In the genomic region with DNA sequence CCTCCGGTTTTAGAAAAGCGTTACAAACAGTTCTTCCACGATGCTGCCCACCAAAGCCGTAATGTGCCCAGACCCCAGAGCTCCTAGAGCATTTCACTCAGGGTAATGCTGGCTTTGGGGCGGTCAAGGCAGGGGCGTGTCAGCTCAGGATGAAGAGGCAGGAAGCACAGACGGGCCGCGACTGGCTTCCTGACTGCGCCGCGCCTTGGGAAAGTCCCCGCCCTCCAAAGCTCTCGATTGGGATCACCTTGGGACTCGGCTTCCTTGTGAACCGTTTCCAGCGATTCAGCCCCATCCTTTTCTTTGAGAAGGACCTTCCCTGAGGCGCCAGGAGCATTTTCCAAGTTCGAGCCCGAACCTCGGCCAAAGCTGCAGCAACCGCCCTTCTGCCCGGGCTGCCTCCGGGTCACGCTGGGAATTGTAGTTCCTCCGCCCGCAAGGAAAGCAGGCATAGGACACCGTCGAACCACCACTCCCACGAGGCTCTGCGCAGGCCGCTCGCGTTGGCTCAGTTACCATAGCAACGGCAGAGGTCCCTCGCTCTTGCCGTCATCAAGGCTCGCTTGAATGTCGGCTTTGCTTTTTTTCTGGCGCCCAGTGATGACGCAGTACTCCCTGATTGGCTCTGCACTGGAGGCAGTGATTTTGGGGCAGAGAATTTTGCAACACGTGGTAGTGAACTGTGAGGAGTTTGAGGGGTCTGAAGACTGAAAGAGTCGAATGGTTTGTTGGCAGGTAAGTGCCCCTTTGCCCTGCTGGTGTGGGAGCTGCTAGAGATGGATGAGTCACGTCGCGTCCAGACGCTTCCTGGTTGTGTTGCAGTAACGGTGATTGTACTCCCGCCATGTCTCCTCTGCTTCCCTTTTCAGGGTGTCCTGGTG, we compare ENCODE assay signal across 8 cellular contexts. TPM values are rescaled to one million over a fixed set of nuclear protein-coding genes. Genes with fewer than 3 reads are reported as not detected.
DNase-seq lines count a peak whose midpoint lies in the region; ATAC-seq, FAIRE-seq and TF ChIP-seq lines count a peak whose summit lies in the region.

A gene with protein sequence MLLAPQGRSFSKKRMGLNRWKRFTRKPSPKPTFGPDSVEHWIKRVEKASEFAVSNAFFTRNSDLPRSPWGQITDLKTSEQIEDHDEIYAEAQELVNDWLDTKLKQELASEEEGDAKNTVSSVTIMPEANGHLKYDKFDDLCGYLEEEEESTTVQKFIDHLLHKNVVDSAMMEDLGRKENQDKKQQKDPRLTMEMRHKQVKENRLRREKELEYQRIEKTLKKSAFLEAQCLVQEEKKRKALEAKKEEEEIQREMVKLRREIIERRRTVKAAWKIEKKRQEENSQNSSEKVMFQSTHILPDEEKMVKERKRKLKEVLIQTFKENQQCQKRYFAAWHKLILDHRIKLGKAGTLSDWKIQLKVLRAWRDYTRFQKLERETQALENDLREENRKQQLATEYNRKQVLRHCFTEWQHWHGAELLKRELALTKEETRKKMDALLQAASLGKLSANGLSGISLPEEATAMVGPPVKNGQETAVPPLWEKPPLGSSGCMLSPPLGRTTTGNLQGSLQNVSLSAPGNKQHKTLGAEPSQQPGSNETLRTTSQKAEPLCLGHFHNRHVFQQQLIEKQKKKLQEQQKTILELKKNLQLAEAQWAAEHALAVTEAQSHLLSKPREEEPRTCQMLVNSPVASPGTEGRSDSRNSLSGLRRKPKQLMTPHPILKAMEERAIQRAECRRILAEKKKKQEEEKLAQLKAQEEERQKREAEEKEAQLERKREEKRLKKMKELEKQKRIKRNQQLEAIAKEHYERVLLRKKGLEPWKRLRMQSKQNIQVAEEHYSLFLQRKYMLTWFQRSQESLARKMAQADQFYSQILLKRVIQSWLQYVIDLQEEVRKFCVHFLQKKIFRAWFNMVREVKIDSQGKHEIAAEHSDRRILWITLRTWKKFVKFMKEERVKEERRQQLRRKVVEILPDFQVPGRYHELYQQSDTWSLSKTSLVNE (minus strand): TSS at position 397 of the 881 bp plus-strand sequence. CDS start 60 bp downstream, at position 337.
A gene (plus strand): TSS at position 608 of the 881 bp plus-strand sequence. CDS start 8,521 bp downstream, outside the sequence.

- H3K4me1 ChIP-seq in MM.1S (ENCODE audit: low read length), result peaks cover 12% of the 10 kb centered on the region

- no peaks in the 10 kb centered on the region for H3K27me3 ChIP-seq in MM.1S (replicated peaks; ENCODE audit: insufficient read depth, low read length)
- no peaks in the 10 kb centered on the region for H3K27me3 ChIP-seq in neural cell (ENCODE audit: insufficient read depth, low read depth, low read length)

- TF ChIP-seq RAD21 in neural cell (conservative IDR thresholded peaks at IDR 0.05), result peak; percentile 53

- H3F3A ChIP-seq in MM.1S (ENCODE audit: insufficient read depth, low read length) (no peaks in the 10 kb centered on the region), neural cell (ENCODE audit: insufficient read depth, low read length, poor library complexity, severe bottlenecking) (no peaks in the 10 kb centered on the region)

- no peaks in the 10 kb centered on the region for H3K9me3 Mint-ChIP-seq in stimulated activated naive CD8-positive, alpha-beta T cell treated with anti-CD3 and anti-CD28 coated beads, Interleukin-15, amount 100 ng/mL, for 72 hours

- peak within 1 kb of the TSS; percentile 62 for H3K27ac ChIP-seq in MM.1S (ENCODE audit: low read length)
- peak within 1 kb of the TSS; percentile 49 for H3K27ac ChIP-seq in neural cell (ENCODE audit: low read length)

- peak; percentile 98 for ATAC-seq in stimulated activated naive CD8-positive, alpha-beta T cell treated with anti-CD3 and anti-CD28 coated beads, Interleukin-15, amount 100 ng/mL, for 72 hours

- DNase-seq in HCEC 1CT (peak; percentile 100), MM.1S (peak; percentile 100), SHP77 treated with DMSO at 0.1 percent for 48 hours (lab: John Stamatoyannopoulos, UW) (peak; percentile 90), activated gamma-delta T cell treated with Interleukin-2 at 50 U/mL for 16 hours (peak; percentile 98), foreskin fibroblast (peak; percentile 100)
- DNase-seq in stimulated activated naive CD8-positive, alpha-beta T cell treated with anti-CD3 and anti-CD28 coated beads, Interleukin-15, amount 100 ng/mL, for 72 hours, result peak; percentile 96 to 99

- H4K20me1 ChIP-seq in MM.1S (ENCODE audit: insufficient read depth, low read length) (no peaks in the 10 kb centered on the region), neural cell (ENCODE audit: insufficient read depth) (no peaks in the 10 kb centered on the region)

- peak within 1 kb of the TSS; percentile 91 for H2AFZ ChIP-seq in MM.1S (ENCODE audit: low read length)
- H2AFZ ChIP-seq in neural cell (ENCODE audit: low read depth, low read length), result peak within 1 kb of the TSS; percentile 71

- no peaks in the 10 kb centered on the region for H3K27me3 Mint-ChIP-seq in stimulated activated naive CD8-positive, alpha-beta T cell treated with anti-CD3 and anti-CD28 coated beads, Interleukin-15, amount 100 ng/mL, for 72 hours

- peak within 1 kb of the TSS; percentile 79 for H3K4me2 ChIP-seq in MM.1S (ENCODE audit: low read depth, low read length)
- H3K4me2 ChIP-seq in neural cell (ENCODE audit: low read length), result peak within 1 kb of the TSS; percentile 72

- H3K9ac ChIP-seq in MM.1S (ENCODE audit: low read length) (peak within 1 kb of the TSS; percentile 79), neural cell (ENCODE audit: low read length) (peak within 1 kb of the TSS; percentile 70)

- H3K79me2 ChIP-seq in MM.1S (ENCODE audit: low read length) (peaks cover 47% of the 10 kb centered on the region), neural cell (replicated peaks; ENCODE audit: insufficient read depth, low read length) (peaks cover 29% of the 10 kb centered on the region)

- H3K4me1 Mint-ChIP-seq in stimulated activated naive CD8-positive, alpha-beta T cell treated with anti-CD3 and anti-CD28 coated beads, Interleukin-15, amount 100 ng/mL, for 72 hours, result peaks cover 44% of the 10 kb centered on the region

- H3K9me2 ChIP-seq in MM.1S (replicated peaks; ENCODE audit: insufficient read depth, low read length) (no peaks in the 10 kb centered on the region), neural cell (ENCODE audit: insufficient read depth, low read length) (no peaks in the 10 kb centered on the region)

- FAIRE-seq in G401.6 (lab: Jason Lieb, UNC), result peak; percentile 98

- peak within 1 kb of the TSS; percentile 86 for H3K4me3 ChIP-seq in MM.1S (ENCODE audit: low read length)
- peak within 1 kb of the TSS; percentile 83 to 90 for H3K4me3 ChIP-seq in foreskin fibroblast (ENCODE audit: low read depth in 1 of 2, low read length in 2 of 2)
- H3K4me3 ChIP-seq in neural cell (ENCODE audit: low read length), result peak within 1 kb of the TSS; percentile 75

- peak within 1 kb of the TSS; percentile 91 to 95 for H3K27ac Mint-ChIP-seq in stimulated activated naive CD8-positive, alpha-beta T cell treated with anti-CD3 and anti-CD28 coated beads, Interleukin-15, amount 100 ng/mL, for 72 hours

- H3K36me3 ChIP-seq in MM.1S (replicated peaks; ENCODE audit: insufficient read depth, low read length) (no peaks in the 10 kb centered on the region), neural cell (ENCODE audit: insufficient read depth, low read length) (no peaks in the 10 kb centered on the region)

- no peaks in the 10 kb centered on the region for H3K9me3 ChIP-seq in MM.1S (replicated peaks; ENCODE audit: insufficient read depth, low read length)
- H3K9me3 ChIP-seq in neural cell (ENCODE audit: low read length), result no peaks in the 10 kb centered on the region

- H3K4me3 Mint-ChIP-seq in stimulated activated naive CD8-positive, alpha-beta T cell treated with anti-CD3 and anti-CD28 coated beads, Interleukin-15, amount 100 ng/mL, for 72 hours, result peak within 1 kb of the TSS; percentile 88 to 96

- TF ChIP-seq CTCF in MM.1S (IDR thresholded peaks at IDR 0.05; ENCODE audit: low read length) (no peak), foreskin fibroblast (IDR thresholded peaks at IDR 0.05; ENCODE audit: low read depth, low read length) (no peak), neural cell (IDR thresholded peaks at IDR 0.05; ENCODE audit: poor library complexity, severe bottlenecking) (no peak)

- peak; percentile 71 for TF ChIP-seq EP300 in neural cell (conservative IDR thresholded peaks at IDR 0.05; ENCODE audit: poor library complexity, severe bottlenecking)

TF ChIP-seq in neural cell, 6 proteins besides CTCF, POLR2A, EP300 and RAD21:
- TF ChIP-seq POLR2AphosphoS5 (IDR thresholded peaks at IDR 0.05) (peak; percentile 39), MXI1 (conservative IDR thresholded peaks at IDR 0.05; ENCODE audit: poor library complexity, severe bottlenecking) (peak; percentile 99), SMC3 (conservative IDR thresholded peaks at IDR 0.05; ENCODE audit: poor library complexity) (peak; percentile 65)
- TF ChIP-seq, protein P1, sequence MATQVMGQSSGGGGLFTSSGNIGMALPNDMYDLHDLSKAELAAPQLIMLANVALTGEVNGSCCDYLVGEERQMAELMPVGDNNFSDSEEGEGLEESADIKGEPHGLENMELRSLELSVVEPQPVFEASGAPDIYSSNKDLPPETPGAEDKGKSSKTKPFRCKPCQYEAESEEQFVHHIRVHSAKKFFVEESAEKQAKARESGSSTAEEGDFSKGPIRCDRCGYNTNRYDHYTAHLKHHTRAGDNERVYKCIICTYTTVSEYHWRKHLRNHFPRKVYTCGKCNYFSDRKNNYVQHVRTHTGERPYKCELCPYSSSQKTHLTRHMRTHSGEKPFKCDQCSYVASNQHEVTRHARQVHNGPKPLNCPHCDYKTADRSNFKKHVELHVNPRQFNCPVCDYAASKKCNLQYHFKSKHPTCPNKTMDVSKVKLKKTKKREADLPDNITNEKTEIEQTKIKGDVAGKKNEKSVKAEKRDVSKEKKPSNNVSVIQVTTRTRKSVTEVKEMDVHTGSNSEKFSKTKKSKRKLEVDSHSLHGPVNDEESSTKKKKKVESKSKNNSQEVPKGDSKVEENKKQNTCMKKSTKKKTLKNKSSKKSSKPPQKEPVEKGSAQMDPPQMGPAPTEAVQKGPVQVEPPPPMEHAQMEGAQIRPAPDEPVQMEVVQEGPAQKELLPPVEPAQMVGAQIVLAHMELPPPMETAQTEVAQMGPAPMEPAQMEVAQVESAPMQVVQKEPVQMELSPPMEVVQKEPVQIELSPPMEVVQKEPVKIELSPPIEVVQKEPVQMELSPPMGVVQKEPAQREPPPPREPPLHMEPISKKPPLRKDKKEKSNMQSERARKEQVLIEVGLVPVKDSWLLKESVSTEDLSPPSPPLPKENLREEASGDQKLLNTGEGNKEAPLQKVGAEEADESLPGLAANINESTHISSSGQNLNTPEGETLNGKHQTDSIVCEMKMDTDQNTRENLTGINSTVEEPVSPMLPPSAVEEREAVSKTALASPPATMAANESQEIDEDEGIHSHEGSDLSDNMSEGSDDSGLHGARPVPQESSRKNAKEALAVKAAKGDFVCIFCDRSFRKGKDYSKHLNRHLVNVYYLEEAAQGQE (IDR thresholded peaks at IDR 0.05; ENCODE audit: borderline replicate concordance), result no peak
TF ChIP-seq in neural cell: peak in this region for 3.

RNA-seq across cellular contexts. Expression of the first gene that starts in this region (rescaled TPM):
- 14.9 and 18.8 TPM in 2 replicates for polyA plus RNA-seq in neural cell
- 8.8 and 11.3 TPM in 2 replicates for polyA minus RNA-seq in neural cell

RNA-seq across cellular contexts. Expression of the second gene that starts in this region (rescaled TPM):
- polyA plus RNA-seq in neural cell, result 16.3 and 22.0 TPM in 2 replicates
- polyA minus RNA-seq in neural cell, result 19.8 and 22.4 TPM in 2 replicates

Comparison
In these comparisons a context has a peak if more than half of its experiments do, and no peak if none do; other contexts are left out.
1. Peak in every context shown above with its lines: DNase-seq, ATAC-seq, H3K4me3 ChIP-seq and H3K27ac ChIP-seq.